1 cellular context compared by ENCODE assay signal in the genomic region with DNA sequence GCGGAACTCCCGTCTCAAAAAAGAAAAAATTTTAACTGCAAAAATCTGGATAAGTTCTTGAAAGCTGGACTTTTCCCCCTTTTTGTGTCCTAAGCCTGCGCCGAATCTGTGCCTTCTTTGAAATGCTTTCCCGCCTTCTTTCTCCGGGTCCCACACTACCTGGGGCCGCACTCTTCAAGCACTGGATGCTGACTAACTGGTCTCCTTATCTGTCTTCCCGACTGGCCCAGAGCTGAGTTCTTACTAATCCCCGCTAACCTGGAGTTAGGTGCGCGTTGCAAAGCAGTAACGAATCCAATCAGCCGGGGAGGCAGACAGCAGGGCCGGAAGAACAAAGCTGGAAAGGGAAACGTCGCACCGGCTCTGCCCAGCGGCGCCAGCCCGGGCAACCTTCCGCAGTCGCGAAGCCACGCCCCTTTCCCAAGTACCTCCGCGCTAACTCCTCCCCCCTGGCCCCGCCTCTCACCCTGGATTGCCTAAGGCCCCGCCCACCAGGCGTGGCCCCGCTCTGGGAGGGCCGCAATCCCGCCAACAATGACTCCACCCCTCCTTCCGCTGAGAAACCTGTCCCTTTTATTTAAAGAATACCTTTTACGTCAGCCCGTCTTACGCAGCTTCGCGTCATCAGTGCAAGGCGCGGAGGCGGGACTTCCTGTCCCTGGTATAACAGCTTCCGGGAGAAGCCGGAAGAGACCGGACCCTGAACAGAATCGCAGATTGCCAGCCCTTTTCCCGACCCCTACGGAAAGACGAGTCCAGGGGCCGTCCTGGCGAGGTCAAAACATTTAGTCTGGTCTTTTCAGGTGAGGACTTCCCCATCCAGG.
TF ChIP-seq lines count a peak whose summit lies in the region.

A gene (plus strand): TSS at position 666 of the 824 bp plus-strand sequence. CDS start 737 bp downstream, outside the sequence.

TF ChIP-seq in K562, 482 proteins besides CTCF, POLR2A, EP300 and RAD21 (continued from another document and continues in another):
- TF ChIP-seq, protein P1, sequence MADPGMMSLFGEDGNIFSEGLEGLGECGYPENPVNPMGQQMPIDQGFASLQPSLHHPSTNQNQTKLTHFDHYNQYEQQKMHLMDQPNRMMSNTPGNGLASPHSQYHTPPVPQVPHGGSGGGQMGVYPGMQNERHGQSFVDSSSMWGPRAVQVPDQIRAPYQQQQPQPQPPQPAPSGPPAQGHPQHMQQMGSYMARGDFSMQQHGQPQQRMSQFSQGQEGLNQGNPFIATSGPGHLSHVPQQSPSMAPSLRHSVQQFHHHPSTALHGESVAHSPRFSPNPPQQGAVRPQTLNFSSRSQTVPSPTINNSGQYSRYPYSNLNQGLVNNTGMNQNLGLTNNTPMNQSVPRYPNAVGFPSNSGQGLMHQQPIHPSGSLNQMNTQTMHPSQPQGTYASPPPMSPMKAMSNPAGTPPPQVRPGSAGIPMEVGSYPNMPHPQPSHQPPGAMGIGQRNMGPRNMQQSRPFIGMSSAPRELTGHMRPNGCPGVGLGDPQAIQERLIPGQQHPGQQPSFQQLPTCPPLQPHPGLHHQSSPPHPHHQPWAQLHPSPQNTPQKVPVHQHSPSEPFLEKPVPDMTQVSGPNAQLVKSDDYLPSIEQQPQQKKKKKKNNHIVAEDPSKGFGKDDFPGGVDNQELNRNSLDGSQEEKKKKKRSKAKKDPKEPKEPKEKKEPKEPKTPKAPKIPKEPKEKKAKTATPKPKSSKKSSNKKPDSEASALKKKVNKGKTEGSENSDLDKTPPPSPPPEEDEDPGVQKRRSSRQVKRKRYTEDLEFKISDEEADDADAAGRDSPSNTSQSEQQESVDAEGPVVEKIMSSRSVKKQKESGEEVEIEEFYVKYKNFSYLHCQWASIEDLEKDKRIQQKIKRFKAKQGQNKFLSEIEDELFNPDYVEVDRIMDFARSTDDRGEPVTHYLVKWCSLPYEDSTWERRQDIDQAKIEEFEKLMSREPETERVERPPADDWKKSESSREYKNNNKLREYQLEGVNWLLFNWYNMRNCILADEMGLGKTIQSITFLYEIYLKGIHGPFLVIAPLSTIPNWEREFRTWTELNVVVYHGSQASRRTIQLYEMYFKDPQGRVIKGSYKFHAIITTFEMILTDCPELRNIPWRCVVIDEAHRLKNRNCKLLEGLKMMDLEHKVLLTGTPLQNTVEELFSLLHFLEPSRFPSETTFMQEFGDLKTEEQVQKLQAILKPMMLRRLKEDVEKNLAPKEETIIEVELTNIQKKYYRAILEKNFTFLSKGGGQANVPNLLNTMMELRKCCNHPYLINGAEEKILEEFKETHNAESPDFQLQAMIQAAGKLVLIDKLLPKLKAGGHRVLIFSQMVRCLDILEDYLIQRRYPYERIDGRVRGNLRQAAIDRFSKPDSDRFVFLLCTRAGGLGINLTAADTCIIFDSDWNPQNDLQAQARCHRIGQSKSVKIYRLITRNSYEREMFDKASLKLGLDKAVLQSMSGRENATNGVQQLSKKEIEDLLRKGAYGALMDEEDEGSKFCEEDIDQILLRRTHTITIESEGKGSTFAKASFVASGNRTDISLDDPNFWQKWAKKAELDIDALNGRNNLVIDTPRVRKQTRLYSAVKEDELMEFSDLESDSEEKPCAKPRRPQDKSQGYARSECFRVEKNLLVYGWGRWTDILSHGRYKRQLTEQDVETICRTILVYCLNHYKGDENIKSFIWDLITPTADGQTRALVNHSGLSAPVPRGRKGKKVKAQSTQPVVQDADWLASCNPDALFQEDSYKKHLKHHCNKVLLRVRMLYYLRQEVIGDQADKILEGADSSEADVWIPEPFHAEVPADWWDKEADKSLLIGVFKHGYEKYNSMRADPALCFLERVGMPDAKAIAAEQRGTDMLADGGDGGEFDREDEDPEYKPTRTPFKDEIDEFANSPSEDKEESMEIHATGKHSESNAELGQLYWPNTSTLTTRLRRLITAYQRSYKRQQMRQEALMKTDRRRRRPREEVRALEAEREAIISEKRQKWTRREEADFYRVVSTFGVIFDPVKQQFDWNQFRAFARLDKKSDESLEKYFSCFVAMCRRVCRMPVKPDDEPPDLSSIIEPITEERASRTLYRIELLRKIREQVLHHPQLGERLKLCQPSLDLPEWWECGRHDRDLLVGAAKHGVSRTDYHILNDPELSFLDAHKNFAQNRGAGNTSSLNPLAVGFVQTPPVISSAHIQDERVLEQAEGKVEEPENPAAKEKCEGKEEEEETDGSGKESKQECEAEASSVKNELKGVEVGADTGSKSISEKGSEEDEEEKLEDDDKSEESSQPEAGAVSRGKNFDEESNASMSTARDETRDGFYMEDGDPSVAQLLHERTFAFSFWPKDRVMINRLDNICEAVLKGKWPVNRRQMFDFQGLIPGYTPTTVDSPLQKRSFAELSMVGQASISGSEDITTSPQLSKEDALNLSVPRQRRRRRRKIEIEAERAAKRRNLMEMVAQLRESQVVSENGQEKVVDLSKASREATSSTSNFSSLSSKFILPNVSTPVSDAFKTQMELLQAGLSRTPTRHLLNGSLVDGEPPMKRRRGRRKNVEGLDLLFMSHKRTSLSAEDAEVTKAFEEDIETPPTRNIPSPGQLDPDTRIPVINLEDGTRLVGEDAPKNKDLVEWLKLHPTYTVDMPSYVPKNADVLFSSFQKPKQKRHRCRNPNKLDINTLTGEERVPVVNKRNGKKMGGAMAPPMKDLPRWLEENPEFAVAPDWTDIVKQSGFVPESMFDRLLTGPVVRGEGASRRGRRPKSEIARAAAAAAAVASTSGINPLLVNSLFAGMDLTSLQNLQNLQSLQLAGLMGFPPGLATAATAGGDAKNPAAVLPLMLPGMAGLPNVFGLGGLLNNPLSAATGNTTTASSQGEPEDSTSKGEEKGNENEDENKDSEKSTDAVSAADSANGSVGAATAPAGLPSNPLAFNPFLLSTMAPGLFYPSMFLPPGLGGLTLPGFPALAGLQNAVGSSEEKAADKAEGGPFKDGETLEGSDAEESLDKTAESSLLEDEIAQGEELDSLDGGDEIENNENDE (IDR thresholded peaks at IDR 0.05; ENCODE audit: low read depth, low read length): no peak
- TF ChIP-seq, protein P2, sequence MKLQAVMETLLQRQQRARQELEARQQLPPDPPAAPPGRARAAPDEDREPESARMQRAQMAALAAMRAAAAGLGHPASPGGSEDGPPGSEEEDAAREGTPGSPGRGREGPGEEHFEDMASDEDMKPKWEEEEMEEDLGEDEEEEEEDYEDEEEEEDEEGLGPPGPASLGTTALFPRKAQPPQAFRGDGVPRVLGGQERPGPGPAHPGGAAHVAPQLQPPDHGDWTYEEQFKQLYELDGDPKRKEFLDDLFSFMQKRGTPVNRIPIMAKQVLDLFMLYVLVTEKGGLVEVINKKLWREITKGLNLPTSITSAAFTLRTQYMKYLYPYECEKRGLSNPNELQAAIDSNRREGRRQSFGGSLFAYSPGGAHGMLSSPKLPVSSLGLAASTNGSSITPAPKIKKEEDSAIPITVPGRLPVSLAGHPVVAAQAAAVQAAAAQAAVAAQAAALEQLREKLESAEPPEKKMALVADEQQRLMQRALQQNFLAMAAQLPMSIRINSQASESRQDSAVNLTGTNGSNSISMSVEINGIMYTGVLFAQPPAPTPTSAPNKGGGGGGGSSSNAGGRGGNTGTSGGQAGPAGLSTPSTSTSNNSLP (IDR thresholded peaks at IDR 0.05; ENCODE audit: borderline replicate concordance, low read depth, low read length): no peak
- TF ChIP-seq FOXJ3 (CRISPR knock-in tag; IDR thresholded peaks at IDR 0.05) (no peak), ZNF778 (CRISPR knock-in tag; IDR thresholded peaks at IDR 0.05) (no peak), CEBPG (CRISPR knock-in tag; IDR thresholded peaks at IDR 0.05) (peak; percentile 82), CEBPG (tag; conservative IDR thresholded peaks at IDR 0.05 in 1 of 2, IDR thresholded peaks at IDR 0.05 in 1 of 2) (peak; percentile 69 to 85; a peak in 3 of 4 replicates), BRD9 (IDR thresholded peaks at IDR 0.05; ENCODE audit: low read depth, partially characterized antibody) (no peak), KAT2B (IDR thresholded peaks at IDR 0.05; ENCODE audit: low read depth, low read length) (no peak), CEBPB (tag; IDR thresholded peaks at IDR 0.05) (peak; percentile 62), POLR2H (tag; IDR thresholded peaks at IDR 0.05; ENCODE audit: low read depth) (peak; percentile 85), IRF2 (CRISPR knock-in tag; IDR thresholded peaks at IDR 0.05) (no peak), TAF7 (tag; IDR thresholded peaks at IDR 0.05) (no peak), CCNT2 (IDR thresholded peaks at IDR 0.05; ENCODE audit: borderline replicate concordance, extremely low read depth, insufficient read length, low read depth, low read length) (peak; percentile 43), ZBED1 (IDR thresholded peaks at IDR 0.05) (peak; percentile 82; the same call in 1 of the 2 replicates), FOXA3 (CRISPR knock-in tag; conservative IDR thresholded peaks at IDR 0.05 in 1 of 2, IDR thresholded peaks at IDR 0.05 in 1 of 2) (no peak), MXI1 (IDR thresholded peaks at IDR 0.05; ENCODE audit: low read depth, low read length) (no peak), CBX2 (IDR thresholded peaks at IDR 0.05; ENCODE audit: insufficient read depth, low read length, poor library complexity, severe bottlenecking) (no peak), ZSCAN32 (CRISPR knock-in tag; IDR thresholded peaks at IDR 0.05) (no peak), HDAC3 (IDR thresholded peaks at IDR 0.05; ENCODE audit: borderline replicate concordance, partially characterized antibody) (no peak)
- TF ChIP-seq, protein P3, sequence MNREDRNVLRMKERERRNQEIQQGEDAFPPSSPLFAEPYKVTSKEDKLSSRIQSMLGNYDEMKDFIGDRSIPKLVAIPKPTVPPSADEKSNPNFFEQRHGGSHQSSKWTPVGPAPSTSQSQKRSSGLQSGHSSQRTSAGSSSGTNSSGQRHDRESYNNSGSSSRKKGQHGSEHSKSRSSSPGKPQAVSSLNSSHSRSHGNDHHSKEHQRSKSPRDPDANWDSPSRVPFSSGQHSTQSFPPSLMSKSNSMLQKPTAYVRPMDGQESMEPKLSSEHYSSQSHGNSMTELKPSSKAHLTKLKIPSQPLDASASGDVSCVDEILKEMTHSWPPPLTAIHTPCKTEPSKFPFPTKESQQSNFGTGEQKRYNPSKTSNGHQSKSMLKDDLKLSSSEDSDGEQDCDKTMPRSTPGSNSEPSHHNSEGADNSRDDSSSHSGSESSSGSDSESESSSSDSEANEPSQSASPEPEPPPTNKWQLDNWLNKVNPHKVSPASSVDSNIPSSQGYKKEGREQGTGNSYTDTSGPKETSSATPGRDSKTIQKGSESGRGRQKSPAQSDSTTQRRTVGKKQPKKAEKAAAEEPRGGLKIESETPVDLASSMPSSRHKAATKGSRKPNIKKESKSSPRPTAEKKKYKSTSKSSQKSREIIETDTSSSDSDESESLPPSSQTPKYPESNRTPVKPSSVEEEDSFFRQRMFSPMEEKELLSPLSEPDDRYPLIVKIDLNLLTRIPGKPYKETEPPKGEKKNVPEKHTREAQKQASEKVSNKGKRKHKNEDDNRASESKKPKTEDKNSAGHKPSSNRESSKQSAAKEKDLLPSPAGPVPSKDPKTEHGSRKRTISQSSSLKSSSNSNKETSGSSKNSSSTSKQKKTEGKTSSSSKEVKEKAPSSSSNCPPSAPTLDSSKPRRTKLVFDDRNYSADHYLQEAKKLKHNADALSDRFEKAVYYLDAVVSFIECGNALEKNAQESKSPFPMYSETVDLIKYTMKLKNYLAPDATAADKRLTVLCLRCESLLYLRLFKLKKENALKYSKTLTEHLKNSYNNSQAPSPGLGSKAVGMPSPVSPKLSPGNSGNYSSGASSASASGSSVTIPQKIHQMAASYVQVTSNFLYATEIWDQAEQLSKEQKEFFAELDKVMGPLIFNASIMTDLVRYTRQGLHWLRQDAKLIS (CRISPR knock-in tag; IDR thresholded peaks at IDR 0.05): peak; percentile 78
- TF ChIP-seq, protein P4, sequence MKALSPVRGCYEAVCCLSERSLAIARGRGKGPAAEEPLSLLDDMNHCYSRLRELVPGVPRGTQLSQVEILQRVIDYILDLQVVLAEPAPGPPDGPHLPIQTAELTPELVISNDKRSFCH (CRISPR knock-in tag; IDR thresholded peaks at IDR 0.05): no peak
- TF ChIP-seq, protein P4 (tag; IDR thresholded peaks at IDR 0.05): 0 out of 2 replicates have a peak, but pooled peaks have one; percentile 10
- TF ChIP-seq, protein P5, sequence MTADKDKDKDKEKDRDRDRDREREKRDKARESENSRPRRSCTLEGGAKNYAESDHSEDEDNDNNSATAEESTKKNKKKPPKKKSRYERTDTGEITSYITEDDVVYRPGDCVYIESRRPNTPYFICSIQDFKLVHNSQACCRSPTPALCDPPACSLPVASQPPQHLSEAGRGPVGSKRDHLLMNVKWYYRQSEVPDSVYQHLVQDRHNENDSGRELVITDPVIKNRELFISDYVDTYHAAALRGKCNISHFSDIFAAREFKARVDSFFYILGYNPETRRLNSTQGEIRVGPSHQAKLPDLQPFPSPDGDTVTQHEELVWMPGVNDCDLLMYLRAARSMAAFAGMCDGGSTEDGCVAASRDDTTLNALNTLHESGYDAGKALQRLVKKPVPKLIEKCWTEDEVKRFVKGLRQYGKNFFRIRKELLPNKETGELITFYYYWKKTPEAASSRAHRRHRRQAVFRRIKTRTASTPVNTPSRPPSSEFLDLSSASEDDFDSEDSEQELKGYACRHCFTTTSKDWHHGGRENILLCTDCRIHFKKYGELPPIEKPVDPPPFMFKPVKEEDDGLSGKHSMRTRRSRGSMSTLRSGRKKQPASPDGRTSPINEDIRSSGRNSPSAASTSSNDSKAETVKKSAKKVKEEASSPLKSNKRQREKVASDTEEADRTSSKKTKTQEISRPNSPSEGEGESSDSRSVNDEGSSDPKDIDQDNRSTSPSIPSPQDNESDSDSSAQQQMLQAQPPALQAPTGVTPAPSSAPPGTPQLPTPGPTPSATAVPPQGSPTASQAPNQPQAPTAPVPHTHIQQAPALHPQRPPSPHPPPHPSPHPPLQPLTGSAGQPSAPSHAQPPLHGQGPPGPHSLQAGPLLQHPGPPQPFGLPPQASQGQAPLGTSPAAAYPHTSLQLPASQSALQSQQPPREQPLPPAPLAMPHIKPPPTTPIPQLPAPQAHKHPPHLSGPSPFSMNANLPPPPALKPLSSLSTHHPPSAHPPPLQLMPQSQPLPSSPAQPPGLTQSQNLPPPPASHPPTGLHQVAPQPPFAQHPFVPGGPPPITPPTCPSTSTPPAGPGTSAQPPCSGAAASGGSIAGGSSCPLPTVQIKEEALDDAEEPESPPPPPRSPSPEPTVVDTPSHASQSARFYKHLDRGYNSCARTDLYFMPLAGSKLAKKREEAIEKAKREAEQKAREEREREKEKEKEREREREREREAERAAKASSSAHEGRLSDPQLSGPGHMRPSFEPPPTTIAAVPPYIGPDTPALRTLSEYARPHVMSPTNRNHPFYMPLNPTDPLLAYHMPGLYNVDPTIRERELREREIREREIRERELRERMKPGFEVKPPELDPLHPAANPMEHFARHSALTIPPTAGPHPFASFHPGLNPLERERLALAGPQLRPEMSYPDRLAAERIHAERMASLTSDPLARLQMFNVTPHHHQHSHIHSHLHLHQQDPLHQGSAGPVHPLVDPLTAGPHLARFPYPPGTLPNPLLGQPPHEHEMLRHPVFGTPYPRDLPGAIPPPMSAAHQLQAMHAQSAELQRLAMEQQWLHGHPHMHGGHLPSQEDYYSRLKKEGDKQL (CRISPR knock-in tag; IDR thresholded peaks at IDR 0.05; ENCODE audit: borderline replicate concordance): no peak
